In the genomic region with DNA sequence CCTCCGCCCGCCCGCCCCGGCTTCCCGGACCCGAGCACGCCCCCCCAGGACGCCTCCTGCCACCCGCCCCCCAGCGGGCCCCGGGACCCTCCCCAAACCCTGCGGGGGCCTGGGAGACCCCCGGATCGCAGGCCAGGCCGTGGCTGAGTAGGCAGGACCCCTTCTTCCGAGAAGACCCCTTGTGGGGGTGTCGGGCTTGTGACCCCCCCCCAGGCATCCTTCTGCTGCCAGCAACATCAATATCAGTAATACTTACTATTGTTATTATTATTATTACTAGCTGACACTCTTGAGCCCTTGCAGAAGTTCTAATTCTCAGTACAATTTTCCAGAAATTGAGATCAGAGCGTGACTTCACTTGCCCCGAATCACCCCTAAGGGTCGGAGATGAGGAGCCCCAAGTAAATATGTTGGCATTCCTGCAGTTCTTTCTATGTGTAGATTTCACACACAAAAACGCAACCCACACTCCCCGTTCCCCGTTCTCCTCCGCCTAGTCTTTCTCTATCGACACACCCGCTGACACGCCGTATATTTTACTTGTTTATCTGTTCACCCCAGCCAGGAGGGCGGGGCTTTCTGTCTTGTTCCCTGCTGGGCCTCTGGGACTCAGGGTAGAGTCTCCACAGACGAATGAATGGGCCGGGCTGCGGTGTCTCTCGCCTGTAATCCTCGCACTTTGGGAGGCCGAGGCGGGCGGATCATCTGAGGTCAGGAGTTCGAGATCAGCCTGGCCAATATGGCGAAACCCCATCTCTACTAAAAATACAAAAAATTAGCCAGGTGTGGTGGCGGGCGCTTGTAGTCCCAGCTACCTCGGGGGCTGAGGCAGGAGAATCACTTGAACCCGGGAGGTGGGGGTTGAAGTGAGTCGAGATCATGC, we compare ENCODE assay signal across 8 cellular contexts. TPM values are rescaled to one million over a fixed set of nuclear protein-coding genes. Genes with fewer than 3 reads are reported as not detected.
DNase-seq lines count a peak whose midpoint lies in the region; ATAC-seq lines count a peak whose summit lies in the region.

No MANE protein-coding gene starts in this region.

- no peaks in the 10 kb centered on the region for H3K36me3 ChIP-seq in ES-I3 (ENCODE audit: insufficient read depth, low read length)

- H3K9ac ChIP-seq in ES-I3 (ENCODE audit: low read depth, low read length): peak overlapping the region; percentile 49; the same call in 1 of the 2 replicates

- peaks cover 5% of the 10 kb centered on the region; the same call in 1 of the 2 replicates for H3K4me1 ChIP-seq in ES-I3 (ENCODE audit: insufficient read depth, low read length)

- no peaks in the 10 kb centered on the region for H3K9me3 ChIP-seq in ES-I3 (ENCODE audit: control insufficient read depth, insufficient read depth, low read length)

- intact Hi-C loops in left colon (cut with DNase I, micrococcal nuclease): no loop called here

- DNase-seq in NCI-H2029 (lab: John Stamatoyannopoulos, UW) (peak; percentile 73), UCSD-AML1 (lab: John Stamatoyannopoulos, UW; ENCODE audit: unreplicated experiment) (peak; percentile 39), cerebellar cortex (ENCODE audit: low spot score) (peak; percentile 75), left colon (peak; percentile 91 to 93)
- peak; percentile 51 to 61 for DNase-seq in stimulated activated CD4-positive, alpha-beta T cell treated with anti-CD3 and anti-CD28 coated beads, Interleukin-2, amount 100 ng/mL, for 48 hours

- ATAC-seq in left colon: peak; percentile 83
- ATAC-seq in HG03520 (IDR thresholded peaks at IDR 0.05; ENCODE audit: unreplicated experiment): no peak
- no peak for ATAC-seq in HG03280 (IDR thresholded peaks at IDR 0.05; ENCODE audit: unreplicated experiment)

RNA-seq across cellular contexts. Expression of a gene that starts 14.7 kb away (rescaled TPM):
- total RNA-seq in left colon: 100 to 1,000 TPM; 427 to 487 TPM

RNA-seq across cellular contexts. Expression of a gene that starts 18.5 kb away (rescaled TPM):
- 10 to 100 TPM; 32.9 to 47.9 TPM for total RNA-seq in left colon

RNA-seq across cellular contexts. Expression of a gene that starts 46.6 kb away (rescaled TPM):
- 100 to 1,000 TPM; 215 to 248 TPM for total RNA-seq in left colon

Comparison
In these comparisons a context has a peak if more than half of its experiments do, and no peak if none do; other contexts are left out.
1. DNase-seq: peak in every context shown above with its lines; median percentile 92 in left colon; 75 in cerebellar cortex; 73 in NCI-H2029; 56 in stimulated activated CD4-positive, alpha-beta T cell treated with anti-CD3 and anti-CD28 coated beads, Interleukin-2, amount 100 ng/mL, for 48 hours; 39 in UCSD-AML1.